ENCODE assay signal across 8 cellular contexts in genomic region chr3:171810278-171811058, GRCh38. TPM values are rescaled to one million over a fixed set of nuclear protein-coding genes. Genes with fewer than 3 reads are reported as not detected.
A peak's percentile ranks its signal among the peaks of the same experiment; 100 is the strongest.
DNase-seq lines count a peak whose midpoint lies in the region; ATAC-seq and TF ChIP-seq lines count a peak whose summit lies in the region.

TSS of gene PLD1 (minus strand) at chr3:171810483. CDS start at chr3:171738051, 72,432 bp downstream.

- peaks cover 28 to 39% of the 10 kb centered on the region in 2 donors for H3K27me3 Mint-ChIP-seq in T-cell

- ATAC-seq in GM21619 (IDR thresholded peaks at IDR 0.05; ENCODE audit: unreplicated experiment) (peak; percentile 48), T-cell (replicated peaks in 1 of 4) (peak; percentile 68 to 72 (median 71)), gastrocnemius medialis (peak; percentile 33 to 53)

- TF ChIP-seq POLR2A in breast epithelium (IDR thresholded peaks at IDR 0.05) (peak; percentile 29), gastrocnemius medialis (IDR thresholded peaks at IDR 0.05) (peak; percentile 24 to 52)

- peak; percentile 9; the same call in 1 of the 2 replicates for TF ChIP-seq EP300 in Ishikawa (IDR thresholded peaks at IDR 0.05; ENCODE audit: borderline replicate concordance)

- H3K4me3 ChIP-seq in breast epithelium (peak within 1 kb of the TSS; percentile 67 to 77 (median 68)), iPS-20b (ENCODE audit: low read length) (peak within 1 kb of the TSS; percentile 74), gastrocnemius medialis (peak within 1 kb of the TSS; percentile 68 to 86 (median 74))

- CTCF ChIA-PET in T-cell (lab: Charles Lee) = interaction anchor here in 1 of 2 donors (0.6 to 1.5 kb wide), 2 partner anchors 24 to 193 kb away, joined by 3 read pairs; no protein-coding TSS in a partner anchor

- peak within 1 kb of the TSS; percentile 80 to 84 (median 82) for H3K4me3 Mint-ChIP-seq in T-cell

- H3K27me3 ChIP-seq in breast epithelium (no peaks in the 10 kb centered on the region), iPS-20b (ENCODE audit: insufficient read depth, low read length) (peaks cover 39% of the 10 kb centered on the region), gastrocnemius medialis (no peaks in the 10 kb centered on the region)

- DNase-seq in GF-D8 (lab: John Stamatoyannopoulos, UW) (peak; percentile 64), T-cell (peak in 27 of 34 experiments; percentile 7 to 43 (median 15)), breast epithelium (ENCODE audit: low spot score in 2 of 2) (peak; percentile 70 to 71), gastrocnemius medialis (peak; percentile 44 to 54), OCI-M2 (lab: John Stamatoyannopoulos, UW; ENCODE audit: unreplicated experiment) (no peak)

- no peak for TF ChIP-seq CTCF in breast epithelium (IDR thresholded peaks at IDR 0.05)
- no peak for TF ChIP-seq CTCF in gastrocnemius medialis (IDR thresholded peaks at IDR 0.05 in 4 of 5, conservative IDR thresholded peaks at IDR 0.05 in 1 of 5)

- 0 out of 2 replicates have a peak within 1 kb of the TSS, but pooled peaks have one; percentile 24 for H3K9ac ChIP-seq in iPS-20b (ENCODE audit: low read depth, low read length)

- intact Hi-C loops in breast epithelium (cut with DNase I; ENCODE audit: low total_unique reads) = no loop called here
- intact Hi-C loops in gastrocnemius medialis (cut with DNase I; ENCODE audit: low total_unique reads) = no loop called here

- in situ Hi-C loops in gastrocnemius medialis (cut with MboI; ENCODE audit: low sequenced_read_pairs in 4 of 4) = no loop called here

- no peak for TF ChIP-seq RAD21 in Ishikawa (IDR thresholded peaks at IDR 0.05; ENCODE audit: low read depth)

- no peaks in the 10 kb centered on the region for H3K36me3 Mint-ChIP-seq in T-cell

- H3K9me3 ChIP-seq in breast epithelium (no peaks in the 10 kb centered on the region), iPS-20b (ENCODE audit: insufficient read depth, low read depth, low read length) (no peaks in the 10 kb centered on the region), gastrocnemius medialis (no peaks in the 10 kb centered on the region)

- H3K27ac Mint-ChIP-seq in T-cell = peak within 1 kb of the TSS; percentile 30 to 77

- H3K36me3 ChIP-seq in breast epithelium (no peaks in the 10 kb centered on the region), iPS-20b (ENCODE audit: insufficient read depth, low read depth, low read length) (no peaks in the 10 kb centered on the region), gastrocnemius medialis (no peaks in the 10 kb centered on the region)

- H3K4me1 ChIP-seq in breast epithelium = no peaks in the 10 kb centered on the region
- H3K4me1 ChIP-seq in iPS-20b (ENCODE audit: insufficient read depth, low read length) = no peaks in the 10 kb centered on the region
- peaks cover 6 to 11% of the 10 kb centered on the region in 2 donors for H3K4me1 ChIP-seq in gastrocnemius medialis

- POLR2A ChIA-PET in T-cell (lab: Charles Lee) = interaction anchor here in 1 of 2 donors (0.6 kb wide), 1 partner anchor 781 kb away, joined by 3 read pairs; no protein-coding TSS in a partner anchor

- H3K9me3 Mint-ChIP-seq in T-cell = no peaks in the 10 kb centered on the region

- H3K4me1 Mint-ChIP-seq in T-cell = peaks cover 10 to 22% (median 19%) of the 10 kb centered on the region in 3 donors

- H3K27ac ChIP-seq in breast epithelium (peak within 1 kb of the TSS; percentile 93 to 94), iPS-20b (ENCODE audit: low read length) (no peak within 1 kb of the TSS), gastrocnemius medialis (peak within 1 kb of the TSS; percentile 66 to 81 (median 75))

TF ChIP-seq in Ishikawa, 13 proteins besides CTCF, POLR2A, EP300 and RAD21:
- TF ChIP-seq NFIC (IDR thresholded peaks at IDR 0.05) (no peak; the same call in 1 of the 2 replicates), TAF1 (IDR thresholded peaks at IDR 0.05; ENCODE audit: low read depth) (peak; percentile 58; the same call in 1 of the 2 replicates), MAX (IDR thresholded peaks at IDR 0.05) (no peak), ZBTB7A (IDR thresholded peaks at IDR 0.05; ENCODE audit: low read depth) (no peak; the same call in 1 of the 2 replicates), TEAD4 (IDR thresholded peaks at IDR 0.05) (no peak), TCF12 (IDR thresholded peaks at IDR 0.05; ENCODE audit: low read depth) (peak; percentile 81), FOXM1 (IDR thresholded peaks at IDR 0.05; ENCODE audit: borderline replicate concordance, low read depth) (no peak), YY1 (IDR thresholded peaks at IDR 0.05; ENCODE audit: low read depth) (no peak; the same call in 1 of the 2 replicates), CREB1 (IDR thresholded peaks at IDR 0.05; ENCODE audit: low read depth) (no peak), CEBPB (IDR thresholded peaks at IDR 0.05) (peak; percentile 36; the same call in 1 of the 2 replicates), REST (IDR thresholded peaks at IDR 0.05; ENCODE audit: low read depth) (no peak; the same call in 1 of the 2 replicates), EGR1 (IDR thresholded peaks at IDR 0.05) (peak; percentile 30; the same call in 1 of the 2 replicates)
- TF ChIP-seq, protein P1, sequence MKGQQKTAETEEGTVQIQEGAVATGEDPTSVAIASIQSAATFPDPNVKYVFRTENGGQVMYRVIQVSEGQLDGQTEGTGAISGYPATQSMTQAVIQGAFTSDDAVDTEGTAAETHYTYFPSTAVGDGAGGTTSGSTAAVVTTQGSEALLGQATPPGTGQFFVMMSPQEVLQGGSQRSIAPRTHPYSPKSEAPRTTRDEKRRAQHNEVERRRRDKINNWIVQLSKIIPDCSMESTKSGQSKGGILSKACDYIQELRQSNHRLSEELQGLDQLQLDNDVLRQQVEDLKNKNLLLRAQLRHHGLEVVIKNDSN (IDR thresholded peaks at IDR 0.05) = no peak

RNA-seq across cellular contexts. Expression of gene PLD1, which starts in this region (rescaled TPM):
- total RNA-seq in T-cell (1 to 10 TPM; 1.8 to 3.9 (median 3.2) TPM), breast epithelium (10 to 100 TPM; 21.1 to 36.9 (median 24.9) TPM), gastrocnemius medialis (1 to 10 TPM; 1.9 to 5.6 (median 4.6) TPM)
